ENCODE assay signal across 8 cellular contexts in the genomic region with DNA sequence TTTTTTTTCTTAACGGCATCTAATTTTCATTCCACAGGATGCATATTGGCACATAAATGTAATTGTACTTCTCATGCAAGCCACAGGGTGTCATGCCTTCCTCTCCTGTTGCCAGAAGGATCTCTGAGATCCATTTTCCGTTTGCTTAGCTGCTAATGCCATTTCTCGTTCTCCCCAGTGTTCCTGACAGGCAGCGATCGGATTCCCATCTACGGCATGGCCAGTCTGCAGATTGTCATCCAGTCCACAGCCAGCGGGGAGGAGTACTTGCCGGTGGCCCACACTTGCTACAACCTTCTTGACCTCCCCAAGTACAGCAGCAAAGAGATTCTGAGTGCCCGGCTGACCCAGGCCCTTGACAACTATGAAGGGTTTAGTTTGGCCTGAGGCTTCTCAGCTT. TPM values are rescaled to one million over a fixed set of nuclear protein-coding genes. Genes with fewer than 3 reads are reported as not detected.
DNase-seq lines count a peak whose midpoint lies in the region; ATAC-seq and TF ChIP-seq lines count a peak whose summit lies in the region.

No MANE protein-coding gene starts in this region.

- no peak for TF ChIP-seq POLR2A in tibial nerve (IDR thresholded peaks at IDR 0.05)

- no peak overlapping the region for H3K4me3 ChIP-seq in BE2C (ENCODE audit: low read depth, low read length)
- H3K4me3 ChIP-seq in tibial nerve, result no peak overlapping the region

- peak overlapping the region; percentile 2 to 83 (median 58) for H3K27ac ChIP-seq in tibial nerve

- H3K36me3 ChIP-seq in BE2C (no peaks in the 10 kb centered on the region), tibial nerve (peaks cover 0 to 58% (median 0%) of the 10 kb centered on the region in 3 donors)

- peaks cover 40% of the 10 kb centered on the region for H3K36me3 Mint-ChIP-seq in brain

- peaks cover 8% of the 10 kb centered on the region for H3K4me1 Mint-ChIP-seq in brain

- H3K9me3 ChIP-seq in BE2C (no peaks in the 10 kb centered on the region), tibial nerve (no peaks in the 10 kb centered on the region)

- H3K27ac Mint-ChIP-seq in brain, result peak overlapping the region in 4 of 5 experiments; percentile 9 to 95 (median 66)

- peak in 1 of 2 donors; percentile 55 for TF ChIP-seq EP300 in tibial nerve (IDR thresholded peaks at IDR 0.05)

- WGBS in tibial nerve, 2 donors, result 18 to 25% methylated on average over 9 of the region's 9 CpGs

- TF ChIP-seq CTCF in BE2C (IDR thresholded peaks at IDR 0.05; ENCODE audit: low read depth, low read length) (peak; percentile 66), brain (conservative IDR thresholded peaks at IDR 0.05) (peak; percentile 63 to 76), tibial nerve (IDR thresholded peaks at IDR 0.05) (peak; percentile 46 to 81 (median 54))

- H3K27me3 Mint-ChIP-seq in brain, result no peaks in the 10 kb centered on the region

- no peak for ATAC-seq in HG03457 (IDR thresholded peaks at IDR 0.05; ENCODE audit: unreplicated experiment)

- H3K4me1 ChIP-seq in BE2C, result no peaks in the 10 kb centered on the region
- H3K4me1 ChIP-seq in tibial nerve, result peaks cover 0 to 20% (median 3%) of the 10 kb centered on the region in 4 donors

- peaks cover 0 to under 1% (median 0%) of the 10 kb centered on the region in 5 experiments for H3K9me3 Mint-ChIP-seq in brain

- H3K4me3 Mint-ChIP-seq in brain, result peak overlapping the region in 1 of 5 experiments; percentile 77

- no peaks in the 10 kb centered on the region for H3K27me3 ChIP-seq in BE2C
- H3K27me3 ChIP-seq in tibial nerve, result no peaks in the 10 kb centered on the region

- peak; percentile 47 for DNase-seq in BE2C
- DNase-seq in NCI-H1092 treated with DMSO at 0.1 percent for 48 hours (lab: John Stamatoyannopoulos, UW), result peak; percentile 53
- DNase-seq in kidney glomerular epithelial cell (lab: John Stamatoyannopoulos, UW), result peak; percentile 65
- peak in 1 of 2 donors; percentile 33 for DNase-seq in tibial nerve (ENCODE audit: low spot score in 2 of 2)
- no peak for DNase-seq in NCI-H187 treated with DMSO at 0.1 percent for 48 hours (lab: John Stamatoyannopoulos, UW)
- no peak for DNase-seq in activated CD4-positive, alpha-beta T cell treated with anti-CD3 and anti-CD28 coated beads, Interleukin-2, amount 50 U/mL, for 1 hour

RNA-seq across cellular contexts. Expression of a gene that starts 8.9 kb away (rescaled TPM):
- 31.6 TPM for polyA plus RNA-seq in BE2C (2012; ENCODE audit: insufficient read depth, insufficient read length, low read depth)
- 11.4 TPM for polyA plus RNA-seq in brain (ENCODE audit: insufficient read depth, low read depth, low replicate concordance)
- 10 to 100 TPM in 3 of 4 donors, 1 to 10 TPM in 1; 6.1 to 10.2 (median 10.0) TPM for total RNA-seq in tibial nerve

Comparison
In these comparisons a context has a peak if more than half of its experiments do, and no peak if none do; other contexts are left out.
1. DNase-seq: peak in BE2C (single experiment), NCI-H1092 treated with DMSO at 0.1 percent for 48 hours (single experiment) and kidney glomerular epithelial cell (single experiment); none in NCI-H187 treated with DMSO at 0.1 percent for 48 hours (single experiment) and activated CD4-positive, alpha-beta T cell treated with anti-CD3 and anti-CD28 coated beads, Interleukin-2, amount 50 U/mL, for 1 hour (single experiment).
2. Peak in every context shown above with its lines, with median percentiles within 50 percentile points of each other: CTCF ChIP-seq.